Comparison of ENCODE assay signal across 8 cellular contexts in the genomic region with DNA sequence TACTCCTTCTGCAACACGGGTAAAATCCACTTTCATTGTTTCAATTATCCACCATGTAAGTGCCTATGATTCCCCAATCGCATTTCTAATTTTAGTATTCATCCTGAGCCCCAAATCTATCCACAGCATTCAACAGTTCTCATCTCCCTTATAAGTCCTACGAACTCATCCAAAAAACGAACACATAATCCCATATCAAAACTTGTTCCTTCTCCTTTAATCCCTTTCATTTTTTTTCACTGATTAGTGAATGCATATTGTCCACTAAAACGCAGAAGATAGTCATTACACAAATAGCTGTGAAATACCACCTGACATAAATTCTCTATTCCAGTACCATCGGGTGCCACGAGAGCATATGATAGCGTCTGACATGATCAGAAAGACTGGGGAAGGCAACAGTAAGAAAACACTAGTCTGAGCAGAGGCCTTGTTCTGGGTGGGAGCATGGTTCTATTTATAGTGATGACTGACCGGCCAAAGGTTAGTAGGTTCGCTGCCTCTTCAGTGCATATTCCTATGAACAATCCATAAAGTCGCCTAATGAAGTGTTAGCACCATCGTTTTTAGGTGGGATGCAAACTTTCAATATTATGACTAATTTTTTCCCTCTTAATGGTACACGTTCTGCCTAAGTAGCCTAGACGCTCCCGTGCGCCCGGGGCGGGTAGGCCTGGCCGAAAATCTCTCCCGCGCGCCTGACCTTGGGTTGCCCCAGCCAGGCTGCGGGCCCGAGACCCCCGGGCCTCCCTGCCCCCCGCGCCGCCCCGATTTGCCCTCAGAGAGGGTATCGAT. TPM values are rescaled to one million over a fixed set of nuclear protein-coding genes. Genes with fewer than 3 reads are reported as not detected.
DNase-seq lines count a peak whose midpoint lies in the region; ATAC-seq and TF ChIP-seq lines count a peak whose summit lies in the region.

No MANE protein-coding gene starts in this region.

- H3K36me3 ChIP-seq in adrenal gland (replicated peaks in 1 of 2): peaks cover 0 to 6% of the 10 kb centered on the region in 2 donors
- H3K36me3 ChIP-seq in right atrium auricular region: peaks cover 24% of the 10 kb centered on the region

- DNase-seq in activated effector memory CD4-positive, alpha-beta T cell treated with anti-CD3 and anti-CD28 coated beads, Interleukin-2, amount 50 U/mL, for 16 hours: peak; percentile 79
- DNase-seq in activated effector memory CD4-positive, alpha-beta T cell treated with Interleukin-2 at 50 U/mL for 16 hours: no peak
- DNase-seq in NOMO-1 treated with DMSO at 0.1 percent for 48 hours (lab: John Stamatoyannopoulos, UW; ENCODE audit: unreplicated experiment): peak; percentile 37
- peak in 4 of 7 donors; percentile 23 to 44 (median 36) for DNase-seq in adrenal gland
- no peak for DNase-seq in right atrium auricular region (ENCODE audit: low spot score)
- DNase-seq in sciatic nerve (ENCODE audit: low spot score): peak; percentile 73
- no peak for DNase-seq in GM19238 (ENCODE audit: insufficient read length, low spot score)

- H3K4me3 ChIP-seq in adrenal gland: peak overlapping the region; percentile 38 to 79 (median 55)
- peak overlapping the region; percentile 91 to 98 for H3K4me3 ChIP-seq in right atrium auricular region

- TF ChIP-seq POLR2A in adrenal gland (IDR thresholded peaks at IDR 0.05): peak in 1 of 2 donors; percentile 13

- ATAC-seq in HG02852 (IDR thresholded peaks at IDR 0.05; ENCODE audit: unreplicated experiment): peak; percentile 3
- no peak for ATAC-seq in sciatic nerve

- H3K9me3 ChIP-seq in adrenal gland (replicated peaks in 1 of 3) (no peaks in the 10 kb centered on the region), right atrium auricular region (no peaks in the 10 kb centered on the region)

- H3K4me1 ChIP-seq in adrenal gland (replicated peaks in 1 of 2) (peaks cover 30 to 51% of the 10 kb centered on the region in 2 donors), right atrium auricular region (peaks cover 0 to 63% of the 10 kb centered on the region in 2 donors)

- intact Hi-C loops in adrenal gland (cut with DNase I): no loop called here
- intact Hi-C loops in sciatic nerve (cut with DNase I): no loop called here

- TF ChIP-seq CTCF in adrenal gland (IDR thresholded peaks at IDR 0.05) (peak in 1 of 6 experiments; percentile 4), right atrium auricular region (IDR thresholded peaks at IDR 0.05) (no peak)

- peak overlapping the region; percentile 90 to 100 (median 99) for H3K27ac ChIP-seq in adrenal gland
- peak overlapping the region; percentile 99 to 100 for H3K27ac ChIP-seq in right atrium auricular region

- WGBS in adrenal gland, 4 donors: 4 to 5% (median 5%) methylated on average over 21 to 30 of the region's 30 CpGs

- no peaks in the 10 kb centered on the region for H3K27me3 ChIP-seq in adrenal gland
- no peaks in the 10 kb centered on the region for H3K27me3 ChIP-seq in right atrium auricular region

RNA-seq across cellular contexts. Expression of a gene that starts 0.6 kb away (rescaled TPM):
- total RNA-seq in adrenal gland (100 to 1,000 TPM in 7 of 8 donors, 10 to 100 TPM in 1; 88.5 to 245 (median 176) TPM), right atrium auricular region (100 to 1,000 TPM; 323 to 740 TPM), sciatic nerve (83.6 TPM)
- 100 to 1,000 TPM; 198 to 552 (median 296) TPM for polyA plus RNA-seq in adrenal gland

RNA-seq across cellular contexts. Expression of a gene that starts 0.7 kb away (rescaled TPM):
- total RNA-seq in adrenal gland: 10 to 100 TPM; 15.3 to 33.0 (median 22.2) TPM
- polyA plus RNA-seq in adrenal gland: 10 to 100 TPM in 1 of 3 donors, 1 to 10 TPM in 2; 7.2 to 21.0 (median 9.0) TPM
- 10 to 100 TPM; 13.9 to 18.1 TPM for total RNA-seq in right atrium auricular region
- 32.7 TPM for total RNA-seq in sciatic nerve

Comparison
In these comparisons a context has a peak if more than half of its experiments do, and no peak if none do; other contexts are left out.
1. DNase-seq: peak in activated effector memory CD4-positive, alpha-beta T cell treated with anti-CD3 and anti-CD28 coated beads, Interleukin-2, amount 50 U/mL, for 16 hours (single experiment), NOMO-1 treated with DMSO at 0.1 percent for 48 hours (single experiment), adrenal gland (4 of 7) and sciatic nerve (single experiment); none in activated effector memory CD4-positive, alpha-beta T cell treated with Interleukin-2 at 50 U/mL for 16 hours (single experiment), right atrium auricular region (single experiment) and GM19238 (single experiment).